1 cellular context compared by ENCODE assay signal in genomic region chrX:23908219-23909003, GRCh38.
TF ChIP-seq lines count a peak whose summit lies in the region.

No MANE protein-coding gene starts in this region.

TF ChIP-seq in K562, 482 proteins besides CTCF, POLR2A, EP300 and RAD21 (continued from another document and continues in another):
- TF ChIP-seq BACH1 (tag; IDR thresholded peaks at IDR 0.05) = 0 out of 2 replicates have a peak, but pooled peaks have one; percentile 17
- no peak for TF ChIP-seq ELK1 (CRISPR knock-in tag; IDR thresholded peaks at IDR 0.05)
- no peak for TF ChIP-seq ZBTB11 (CRISPR knock-in tag; IDR thresholded peaks at IDR 0.05)
- TF ChIP-seq ZNF133 (CRISPR knock-in tag; IDR thresholded peaks at IDR 0.05) = no peak
- TF ChIP-seq DMBX1 (CRISPR knock-in tag; IDR thresholded peaks at IDR 0.05; ENCODE audit: borderline replicate concordance) = no peak
- no peak for TF ChIP-seq ZNF696 (CRISPR knock-in tag; conservative IDR thresholded peaks at IDR 0.05)
- peak; percentile 43 for TF ChIP-seq HDAC3 (IDR thresholded peaks at IDR 0.05; ENCODE audit: borderline replicate concordance, partially characterized antibody)
- TF ChIP-seq ZNF592 (IDR thresholded peaks at IDR 0.05) = peak; percentile 42; the same call in 1 of the 2 replicates
- TF ChIP-seq MGA (IDR thresholded peaks at IDR 0.05) = 0 out of 2 replicates have a peak, but pooled peaks have one; percentile 17
- TF ChIP-seq CBX3 (IDR thresholded peaks at IDR 0.05; ENCODE audit: borderline replicate concordance in 1 of 2, low read length in 2 of 2) = peak in 1 of 2 experiments; percentile 10; a peak in 1 of 3 replicates
- no peak for TF ChIP-seq CREB1 (IDR thresholded peaks at IDR 0.05)
- no peak for TF ChIP-seq CREB1 (CRISPR knock-in tag; IDR thresholded peaks at IDR 0.05)
- no peak for TF ChIP-seq KAT2B (IDR thresholded peaks at IDR 0.05; ENCODE audit: low read depth, low read length)
- TF ChIP-seq CREM (IDR thresholded peaks at IDR 0.05; ENCODE audit: low read depth) = peak; percentile 65
- TF ChIP-seq LCOR (CRISPR knock-in tag; IDR thresholded peaks at IDR 0.05) = no peak
- TF ChIP-seq ZNF589 (CRISPR knock-in tag; IDR thresholded peaks at IDR 0.05; ENCODE audit: low read depth) = no peak
- no peak for TF ChIP-seq ARID4B (CRISPR knock-in tag; IDR thresholded peaks at IDR 0.05)
- TF ChIP-seq SRSF7 (optimal IDR thresholded peaks at IDR 0.05; ENCODE audit: low read depth, low read length) = no peak
- peak; percentile 96 for TF ChIP-seq BCOR (IDR thresholded peaks at IDR 0.05)
- no peak for TF ChIP-seq EGR1 (conservative IDR thresholded peaks at IDR 0.05)
- no peak for TF ChIP-seq MCM5 (IDR thresholded peaks at IDR 0.05; ENCODE audit: low read depth)
- TF ChIP-seq ZBTB34 (CRISPR knock-in tag; IDR thresholded peaks at IDR 0.05) = no peak
- peak; percentile 83 for TF ChIP-seq SMARCA5 (IDR thresholded peaks at IDR 0.05)
- no peak for TF ChIP-seq STAT5A (IDR thresholded peaks at IDR 0.05; ENCODE audit: borderline replicate concordance, low read length)
- TF ChIP-seq RBM25 (IDR thresholded peaks at IDR 0.05; ENCODE audit: low read depth, low read length, severe bottlenecking) = peak; percentile 97
- no peak for TF ChIP-seq DLX4 (CRISPR knock-in tag; IDR thresholded peaks at IDR 0.05)
- no peak for TF ChIP-seq ZNF316 (IDR thresholded peaks at IDR 0.05)
- no peak for TF ChIP-seq ZFP36 (IDR thresholded peaks at IDR 0.05; ENCODE audit: low read depth, low read length, partially characterized antibody)
